9 cellular contexts compared by ENCODE assay signal in genomic region chr5:180187767-180188166, GRCh38. TPM values are rescaled to one million over a fixed set of nuclear protein-coding genes. Genes with fewer than 3 reads are reported as not detected.
"Had no signal": no experiment of that assay in that cellular context is flagged by ENCODE, and none has a peak within 500 bp of the region (broad histone marks: within the 10 kb centered on the region; RNA-seq: fewer than 3 reads in every experiment).

No MANE protein-coding gene starts in this region.

- FAIRE-seq: G401.6, GM12878, GM12891, GM12892, GM18507, GM19239 had no signal

- DNase-seq: GDM1, GF-D8 had no signal

- H3K4me3 ChIP-seq: GM12878 had no signal

- ATAC-seq: GM12878 had no signal

RNA-seq across cellular contexts. Expression of gene RASGEF1C, which starts 21.2 kb away (rescaled TPM):
- total RNA-seq: G401, GM12878 had no signal
- polyA plus RNA-seq: GM12878 had no signal
